In the genomic region with DNA sequence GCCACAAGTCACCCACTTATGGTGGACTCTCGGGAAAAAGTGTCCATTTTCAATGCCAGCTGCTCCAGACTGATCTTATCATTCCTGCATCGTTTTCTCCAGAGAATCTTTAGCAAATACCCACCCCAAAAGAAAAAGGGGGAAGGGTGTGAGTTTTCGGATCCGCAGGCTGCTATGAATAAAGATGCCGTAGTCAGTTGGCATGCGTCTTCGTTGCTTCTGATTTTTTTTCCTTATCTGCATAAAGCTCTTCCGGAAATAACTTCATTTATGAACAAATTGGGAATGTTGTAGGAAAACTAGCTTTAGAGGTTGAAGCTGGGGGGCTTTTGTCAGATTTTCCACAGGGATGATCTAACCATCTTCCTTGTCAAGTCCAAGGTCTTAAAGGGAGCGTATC, we compare ENCODE assay signal across 18 cellular contexts.
"Had no signal": no experiment of that assay in that cellular context is flagged by ENCODE, and none has a peak within 500 bp of the region (broad histone marks: within the 10 kb centered on the region; RNA-seq: fewer than 3 reads in every experiment).

No MANE protein-coding gene starts in this region.

- DNase-seq: activated CD4-positive, alpha-beta T cell treated with anti-CD3 and anti-CD28 coated beads, Interleukin-2, amount 50 U/mL, for 4 hours; activated naive CD4-positive, alpha-beta T cell treated with anti-CD3 and anti-CD28 coated beads, Interleukin-2, amount 50 U/mL, for 16 hours; activated T-cell treated with anti-CD3 and anti-CD28 coated beads, Interleukin-2, amount 50 U/mL, for 24 hours; adrenal gland; colonic mucosa; effector CD8-positive, alpha-beta T cell; foreskin fibroblast; left colon; stimulated activated CD4-positive, alpha-beta T cell treated with anti-CD3 and anti-CD28 coated beads, Interleukin-12 subunit alpha, Interleukin-12 subunit beta, amount 100 ng/mL, for 4 hours; stimulated activated CD4-positive, alpha-beta T cell treated with anti-CD3 and anti-CD28 coated beads, Interleukin-2, amount 100 ng/mL, for 24 hours; trophoblast cell had no signal

- H3K27me3 Mint-ChIP-seq: activated T-cell treated with anti-CD3 and anti-CD28 coated beads, Interleukin-2, amount 50 U/mL, for 24 hours; progenitor cell of endocrine pancreas had no signal

- H3K27ac Mint-ChIP-seq: activated T-cell treated with anti-CD3 and anti-CD28 coated beads, Interleukin-2, amount 50 U/mL, for 24 hours; memory B cell; natural killer cell treated with Interleukin-12 subunit alpha and Interleukin-12 subunit beta and Interleukin-15 and Interleukin-18, amount 100 ng/mL, for 72 hours; progenitor cell of endocrine pancreas; stimulated activated effector memory CD8-positive, alpha-beta T cell treated with anti-CD3 and anti-CD28 coated beads, Interleukin-12 subunit alpha, Interleukin-12 subunit beta, amount 100 ng/mL, for 72 hours had no signal

- H3K9me3 Mint-ChIP-seq: activated T-cell treated with anti-CD3 and anti-CD28 coated beads, Interleukin-2, amount 50 U/mL, for 24 hours; memory B cell; natural killer cell treated with Interleukin-12 subunit alpha and Interleukin-12 subunit beta and Interleukin-15 and Interleukin-18, amount 100 ng/mL, for 72 hours; stimulated activated effector memory CD8-positive, alpha-beta T cell treated with anti-CD3 and anti-CD28 coated beads, Interleukin-12 subunit alpha, Interleukin-12 subunit beta, amount 100 ng/mL, for 72 hours had no signal

- H3K36me3 ChIP-seq: adrenal gland, colonic mucosa, right lobe of liver had no signal

- H3K4me3 Mint-ChIP-seq: activated T-cell treated with anti-CD3 and anti-CD28 coated beads, Interleukin-2, amount 50 U/mL, for 24 hours; memory B cell; natural killer cell treated with Interleukin-12 subunit alpha and Interleukin-12 subunit beta and Interleukin-15 and Interleukin-18, amount 100 ng/mL, for 72 hours; stimulated activated effector memory CD8-positive, alpha-beta T cell treated with anti-CD3 and anti-CD28 coated beads, Interleukin-12 subunit alpha, Interleukin-12 subunit beta, amount 100 ng/mL, for 72 hours had no signal

- H3K4me3 ChIP-seq: adrenal gland, colonic mucosa, right lobe of liver, SJSA1 had no signal

- H3K4me1 ChIP-seq: adrenal gland, colonic mucosa had no signal

- H3K4me1 Mint-ChIP-seq: memory B cell; stimulated activated effector memory CD8-positive, alpha-beta T cell treated with anti-CD3 and anti-CD28 coated beads, Interleukin-12 subunit alpha, Interleukin-12 subunit beta, amount 100 ng/mL, for 72 hours had no signal

- H3K36me3 Mint-ChIP-seq: memory B cell; natural killer cell treated with Interleukin-12 subunit alpha and Interleukin-12 subunit beta and Interleukin-15 and Interleukin-18, amount 100 ng/mL, for 72 hours; stimulated activated effector memory CD8-positive, alpha-beta T cell treated with anti-CD3 and anti-CD28 coated beads, Interleukin-12 subunit alpha, Interleukin-12 subunit beta, amount 100 ng/mL, for 72 hours had no signal

- H3K27ac ChIP-seq: adrenal gland, colonic mucosa, right lobe of liver, RWPE1, SJSA1 had no signal

- H3K9me3 ChIP-seq: adrenal gland, colonic mucosa, right lobe of liver, SJSA1 had no signal
